21 cellular contexts compared by ENCODE assay signal in genomic region chr12:57434517-57435223, GRCh38. TPM values are rescaled to one million over a fixed set of nuclear protein-coding genes. Genes with fewer than 3 reads are reported as not detected.
DNase-seq lines count a peak whose midpoint lies in the region; ATAC-seq lines count a peak whose summit lies in the region.
"Had no signal": no experiment of that assay in that cellular context is flagged by ENCODE, and none has a peak within 500 bp of the region (broad histone marks: within the 10 kb centered on the region; RNA-seq: fewer than 3 reads in every experiment).

Gene INHBC (plus strand): TSS chr12:57434784. CDS start chr12:57434887, 103 bp downstream.

- H3K4me2 ChIP-seq in mesenchymal stem cell (ENCODE audit: low read length, poor library complexity, severe bottlenecking) = no peak within 1 kb of the TSS
- H3K4me2 ChIP-seq: smooth muscle cell had no signal

- H3K14ac ChIP-seq in mesenchymal stem cell (ENCODE audit: low read length in 2 of 2) = no peak within 1 kb of the TSS

- H3K4me3 Mint-ChIP-seq in activated T-cell treated with anti-CD3 and anti-CD28 coated beads, Interleukin-2, amount 50 U/mL, for 4 hours = peak within 1 kb of the TSS; percentile 29
- H3K4me3 Mint-ChIP-seq in activated naive CD8-positive, alpha-beta T cell = peak within 1 kb of the TSS; percentile 17
- H3K4me3 Mint-ChIP-seq in stimulated activated naive B cell treated with anti-CD40 and anti-IgM and Interleukin-4, amounts not matched to agents 10 μg/mL and 1 μg/mL and 100 μg/mL, for 72 hours = peak within 1 kb of the TSS in 1 of 2 donors; percentile 3

- no peak within 1 kb of the TSS for H3K27ac ChIP-seq in mesenchymal stem cell (ENCODE audit: low read length, poor library complexity, severe bottlenecking)

- no peak within 1 kb of the TSS for H4K8ac ChIP-seq in mesenchymal stem cell (ENCODE audit: low read length)

- H2BK5ac ChIP-seq in mesenchymal stem cell (ENCODE audit: low read depth, low read length, poor library complexity, severe bottlenecking) = no peak within 1 kb of the TSS

- H3K4me1 Mint-ChIP-seq in activated T-cell treated with anti-CD3 and anti-CD28 coated beads, Interleukin-2, amount 50 U/mL, for 4 hours (ENCODE audit: low read depth) = peaks cover 20% of the 10 kb centered on the region
- peaks cover 20% of the 10 kb centered on the region for H3K4me1 Mint-ChIP-seq in activated naive CD8-positive, alpha-beta T cell (ENCODE audit: low read depth)
- peaks cover 11 to 14% of the 10 kb centered on the region in 2 donors for H3K4me1 Mint-ChIP-seq in stimulated activated naive B cell treated with anti-CD40 and anti-IgM and Interleukin-4, amounts not matched to agents 10 μg/mL and 1 μg/mL and 100 μg/mL, for 72 hours

- H3K4me3 ChIP-seq in mesenchymal stem cell (ENCODE audit: insufficient read depth in 1 of 2, low read depth in 1 of 2, low read length in 2 of 2) = no peak within 1 kb of the TSS
- H3K4me3 ChIP-seq: smooth muscle cell had no signal

- H3K9me3 Mint-ChIP-seq in activated T-cell treated with anti-CD3 and anti-CD28 coated beads, Interleukin-2, amount 50 U/mL, for 4 hours = no peaks in the 10 kb centered on the region
- no peaks in the 10 kb centered on the region for H3K9me3 Mint-ChIP-seq in activated naive CD8-positive, alpha-beta T cell (ENCODE audit: low read depth)
- no peaks in the 10 kb centered on the region for H3K9me3 Mint-ChIP-seq in stimulated activated naive B cell treated with anti-CD40 and anti-IgM and Interleukin-4, amounts not matched to agents 10 μg/mL and 1 μg/mL and 100 μg/mL, for 72 hours

- H2AK5ac ChIP-seq in mesenchymal stem cell (ENCODE audit: low read length, severe bottlenecking) = no peak within 1 kb of the TSS

- no peak for ATAC-seq in activated T-cell treated with anti-CD3 and anti-CD28 coated beads, Interleukin-2, amount 50 U/mL, for 4 hours
- no peak for ATAC-seq in stimulated activated naive B cell treated with anti-CD40 and anti-IgM and Interleukin-4, amounts not matched to agents 10 μg/mL and 1 μg/mL and 100 μg/mL, for 72 hours (replicated peaks)
- ATAC-seq in HG02798 (IDR thresholded peaks at IDR 0.05; ENCODE audit: poor library complexity, unreplicated experiment) = no peak
- ATAC-seq in GM19452 (IDR thresholded peaks at IDR 0.05; ENCODE audit: unreplicated experiment) = no peak
- ATAC-seq: left ventricle myocardium superior had no signal

- H3K4me1 ChIP-seq in mesenchymal stem cell (ENCODE audit: control insufficient read depth, insufficient read depth, low read depth, low read length) = no peaks in the 10 kb centered on the region

- H3K9me3 ChIP-seq in mesenchymal stem cell (ENCODE audit: control insufficient read depth, low read length) = no peaks in the 10 kb centered on the region

- no peak within 1 kb of the TSS for H2AFZ ChIP-seq in mesenchymal stem cell (ENCODE audit: low read depth, low read length)

- H2BK15ac ChIP-seq in mesenchymal stem cell (ENCODE audit: low read depth, poor library complexity, severe bottlenecking) = no peak within 1 kb of the TSS

- H3K9ac ChIP-seq in mesenchymal stem cell (ENCODE audit: low read length) = no peak within 1 kb of the TSS

- H3K18ac ChIP-seq in mesenchymal stem cell (ENCODE audit: low read depth in 1 of 2, low read length in 2 of 2) = no peak within 1 kb of the TSS

- WGBS in mesenchymal stem cell = 84% methylated on average over 8 of the region's 8 CpGs

- H2BK12ac ChIP-seq in mesenchymal stem cell (ENCODE audit: low read length in 2 of 2) = no peak within 1 kb of the TSS

- H3K27me3 Mint-ChIP-seq in activated T-cell treated with anti-CD3 and anti-CD28 coated beads, Interleukin-2, amount 50 U/mL, for 4 hours (ENCODE audit: low read depth) = no peaks in the 10 kb centered on the region
- no peaks in the 10 kb centered on the region for H3K27me3 Mint-ChIP-seq in activated naive CD8-positive, alpha-beta T cell
- no peaks in the 10 kb centered on the region for H3K27me3 Mint-ChIP-seq in stimulated activated naive B cell treated with anti-CD40 and anti-IgM and Interleukin-4, amounts not matched to agents 10 μg/mL and 1 μg/mL and 100 μg/mL, for 72 hours

- H3K27me3 ChIP-seq in mesenchymal stem cell (ENCODE audit: control insufficient read depth in 1 of 2, insufficient read depth in 1 of 2, low read length in 2 of 2) = no peaks in the 10 kb centered on the region

- no peak within 1 kb of the TSS for H3K4ac ChIP-seq in mesenchymal stem cell (ENCODE audit: low read depth in 1 of 2, low read length in 2 of 2)

- no peak within 1 kb of the TSS for H4K91ac ChIP-seq in mesenchymal stem cell (ENCODE audit: low read length)

- H3K79me1 ChIP-seq in mesenchymal stem cell (replicated peaks; ENCODE audit: low read length, poor library complexity, severe bottlenecking) = no peaks in the 10 kb centered on the region

- no peaks in the 10 kb centered on the region for H3K36me3 Mint-ChIP-seq in activated T-cell treated with anti-CD3 and anti-CD28 coated beads, Interleukin-2, amount 50 U/mL, for 4 hours (ENCODE audit: insufficient read depth)
- H3K36me3 Mint-ChIP-seq in activated naive CD8-positive, alpha-beta T cell = no peaks in the 10 kb centered on the region
- peaks cover 0 to 5% of the 10 kb centered on the region in 2 donors for H3K36me3 Mint-ChIP-seq in stimulated activated naive B cell treated with anti-CD40 and anti-IgM and Interleukin-4, amounts not matched to agents 10 μg/mL and 1 μg/mL and 100 μg/mL, for 72 hours

- H2BK120ac ChIP-seq in mesenchymal stem cell (ENCODE audit: low read depth, low read length) = no peak within 1 kb of the TSS

- H3K27ac Mint-ChIP-seq in activated naive CD8-positive, alpha-beta T cell = no peak within 1 kb of the TSS
- H3K27ac Mint-ChIP-seq in stimulated activated naive B cell treated with anti-CD40 and anti-IgM and Interleukin-4, amounts not matched to agents 10 μg/mL and 1 μg/mL and 100 μg/mL, for 72 hours = peak within 1 kb of the TSS; percentile 47

- no peak for DNase-seq in activated T-cell treated with anti-CD3 and anti-CD28 coated beads, Interleukin-2, amount 50 U/mL, for 4 hours
- DNase-seq in activated T-cell treated with anti-CD3 and anti-CD28 coated beads for 4 hours = no peak
- DNase-seq in mesenchymal stem cell = peak; percentile 56
- DNase-seq in stimulated activated naive B cell treated with anti-CD40 and anti-IgM and Interleukin-4, amounts not matched to agents 10 μg/mL and 1 μg/mL and 100 μg/mL, for 72 hours = no peak
- DNase-seq in stimulated activated naive CD4-positive, alpha-beta T cell treated with Interleukin-2 at 50 U/mL for 16 hours (lab: John Stamatoyannopoulos, UW) = no peak
- DNase-seq: ACHN, amygdala, cortex of kidney, HCEC 1CT, hippocampal formation, left ventricle myocardium superior, NCI-H2029 treated with DMSO at 0.1 percent for 48 hours, NCI-H69, occipital lobe had no signal

- H3K36me3 ChIP-seq in mesenchymal stem cell (ENCODE audit: control insufficient read depth in 1 of 2, insufficient read depth in 2 of 2, low read depth in 1 of 2, low read length in 2 of 2) = no peaks in the 10 kb centered on the region

- H3K23ac ChIP-seq in mesenchymal stem cell (ENCODE audit: low read length in 2 of 2) = no peak within 1 kb of the TSS

RNA-seq across cellular contexts. Expression of gene INHBC, which starts in this region (rescaled TPM):
- under 1 TPM in 2 of 3 donors, not detected in 1; 0.14 to 0.15 TPM for total RNA-seq in activated T-cell treated with anti-CD3 and anti-CD28 coated beads, Interleukin-2, amount 50 U/mL, for 4 hours
- polyA plus RNA-seq in mesenchymal stem cell (2013, experiment 1 of 2) = 0.04 TPM
- not detected for polyA plus RNA-seq in mesenchymal stem cell (2013, experiment 2 of 2)
- total RNA-seq: fibroblast of lung, left ventricle myocardium superior, M059J, occipital lobe, smooth muscle cell, temporal lobe had no signal
